Comparison of ENCODE assay signal across 26 cellular contexts in genomic region chr22:38951734-38952133, GRCh38. TPM values are rescaled to one million over a fixed set of nuclear protein-coding genes. Genes with fewer than 3 reads are reported as not detected.
DNase-seq lines count a peak whose midpoint lies in the region; ATAC-seq and TF ChIP-seq lines count a peak whose summit lies in the region.
"Had no signal": no experiment of that assay in that cellular context is flagged by ENCODE, and none has a peak within 500 bp of the region (broad histone marks: within the 10 kb centered on the region; RNA-seq: fewer than 3 reads in every experiment).

No MANE protein-coding gene starts in this region.

- H3K4me1 ChIP-seq in colonic mucosa: no peaks in the 10 kb centered on the region
- H3K4me1 ChIP-seq: parathyroid adenoma, right lobe of liver, vagina had no signal

- H3K36me3 ChIP-seq in colonic mucosa: no peaks in the 10 kb centered on the region
- H3K36me3 ChIP-seq: right lobe of liver, vagina had no signal

- peak overlapping the region in 1 of 2 donors; percentile 67 for H3K9ac ChIP-seq in colonic mucosa (ENCODE audit: low read depth in 2 of 2, low read length in 2 of 2)
- H3K9ac ChIP-seq: parathyroid adenoma had no signal

- H3K27me3 ChIP-seq in HL-60 (ENCODE audit: insufficient read depth, poor library complexity, severe bottlenecking) (no peaks in the 10 kb centered on the region), colonic mucosa (no peaks in the 10 kb centered on the region)
- H3K27me3 ChIP-seq: right lobe of liver, vagina had no signal

- H3K4me3 ChIP-seq in HL-60 (replicated peaks; ENCODE audit: insufficient read depth, low read length) (no peak overlapping the region), colonic mucosa (no peak overlapping the region)
- H3K4me3 ChIP-seq: right lobe of liver, vagina had no signal

- peak in 1 of 2 experiments; percentile 52 for DNase-seq in HL-60 (ENCODE audit: low read depth in 1 of 2, low spot score in 1 of 2)
- peak; percentile 45 for DNase-seq in NOMO-1 treated with dmso at 0.1 percent for 144 hours (lab: John Stamatoyannopoulos, UW; ENCODE audit: unreplicated experiment)
- no peak for DNase-seq in colonic mucosa
- peak; percentile 3 for DNase-seq in posterior vena cava (ENCODE audit: low spot score)
- no peak for DNase-seq in NCI-H748 (lab: John Stamatoyannopoulos, UW; ENCODE audit: unreplicated experiment)
- DNase-seq: activated CD4-positive, alpha-beta T cell treated with anti-CD3 and anti-CD28 coated beads, Interleukin-2, amount 50 U/mL, for 4 hours; activated naive CD4-positive, alpha-beta T cell treated with Interleukin-2 at 50 U/mL for 16 hours; activated T-cell treated with anti-CD3 and anti-CD28 coated beads for 4 hours; anterior cingulate cortex; caudate nucleus; CD4-positive, alpha-beta T cell; DMS 273 treated with DMSO at 0.1 percent for 48 hours; head of caudate nucleus; KG1; NCI-H1694 treated with DMSO at 0.1 percent for 48 hours; NCI-H748 treated with DMSO at 0.1 percent for 48 hours; PC-3; right lobe of liver; stimulated activated CD4-positive, alpha-beta T cell treated with anti-CD3 and anti-CD28 coated beads, Interleukin-15, amount 100 ng/mL, for 24 hours had no signal

- TF ChIP-seq CTCF in HL-60 (IDR thresholded peaks at IDR 0.05; ENCODE audit: insufficient read depth, low read length): no peak
- TF ChIP-seq CTCF in colonic mucosa (IDR thresholded peaks at IDR 0.05): no peak

- H3K9me3 ChIP-seq in colonic mucosa: no peaks in the 10 kb centered on the region
- H3K9me3 ChIP-seq: right lobe of liver, vagina had no signal

- ATAC-seq in HG03342 (IDR thresholded peaks at IDR 0.05; ENCODE audit: unreplicated experiment) (no peak), HG03139 (IDR thresholded peaks at IDR 0.05; ENCODE audit: unreplicated experiment) (no peak)
- ATAC-seq: PC-3 had no signal

- intact Hi-C loops in colonic mucosa (cut with DNase I): no loop called here
- intact Hi-C loops in posterior vena cava (cut with DNase I): no loop called here

- H3K27ac ChIP-seq in HL-60 (replicated peaks): peak overlapping the region; percentile 46
- peak overlapping the region; percentile 28 for H3K27ac ChIP-seq in colonic mucosa
- H3K27ac ChIP-seq: parathyroid adenoma, right lobe of liver, vagina, VCaP had no signal

RNA-seq across cellular contexts. Expression of gene APOBEC3A, which starts 5.7 kb away (rescaled TPM):
- total RNA-seq in colonic mucosa (1 to 10 TPM in 1 of 2 donors, not detected in 1; 1.4 TPM), posterior vena cava (1 to 10 TPM; 2.5 to 5.6 TPM)
- total RNA-seq: HT-29; PC-3; T-helper 2 cell treated with Interferon-gamma antibody and Interleukin-4, amounts not matched to agents 100 ng/mL and 5 ng/mL, for 36 hours; vagina had no signal

RNA-seq across cellular contexts. Expression of gene APOBEC3B, which starts 30.4 kb away (rescaled TPM):
- total RNA-seq in colonic mucosa (10 to 100 TPM in 1 of 2 donors, 1 to 10 TPM in 1; 9.3 to 18.9 TPM), posterior vena cava (under 1 TPM; 0.14 to 0.56 TPM)
- total RNA-seq: CD4-positive, alpha-beta T cell; vagina had no signal

Comparison
In these comparisons a context has a peak if more than half of its experiments do, and no peak if none do; other contexts are left out.
1. DNase-seq: peak in NOMO-1 treated with dmso at 0.1 percent for 144 hours (single experiment) and posterior vena cava (single experiment); none in colonic mucosa (single experiment) and NCI-H748 (single experiment).
2. RNA of gene APOBEC3B, which starts 30.4 kb away (total RNA-seq): 9.3 to 18.9 TPM in colonic mucosa; 0.14 to 0.56 TPM in posterior vena cava; every median in the first group is over 4 times any median in the second.